In the genomic region with DNA sequence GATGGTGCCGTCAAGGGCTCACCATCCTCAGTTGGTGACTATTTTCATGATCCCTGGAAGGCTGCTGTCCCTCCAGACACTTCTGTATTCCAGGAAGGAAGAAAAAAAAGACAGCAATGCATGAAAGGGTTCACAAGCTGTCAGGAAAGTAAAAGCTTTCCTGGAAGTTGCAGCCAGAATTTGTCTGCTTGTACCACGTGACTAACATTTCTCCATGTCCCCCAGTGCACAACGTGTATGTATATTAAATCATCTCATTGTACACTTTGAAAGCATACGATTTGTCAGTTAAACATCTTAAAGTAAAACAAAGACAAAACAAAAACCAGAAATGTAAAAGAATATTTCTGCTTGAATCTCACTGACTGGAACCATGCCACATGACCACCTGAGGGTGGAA, we compare ENCODE assay signal across 19 cellular contexts.
A peak's percentile ranks its signal among the peaks of the same experiment; 100 is the strongest.
DNase-seq lines count a peak whose midpoint lies in the region; FAIRE-seq and TF ChIP-seq lines count a peak whose summit lies in the region.
"Had no signal": no experiment of that assay in that cellular context is flagged by ENCODE, and none has a peak within 500 bp of the region (broad histone marks: within the 10 kb centered on the region; RNA-seq: fewer than 3 reads in every experiment).

No MANE protein-coding gene starts in this region.

- 34% methylated on average over 4 of the region's 4 CpGs for WGBS in esophagus muscularis mucosa
- 46% methylated on average over 4 of the region's 4 CpGs for WGBS in smooth muscle cell (ENCODE audit: low lambda C conversion rate)

- DNase-seq in DMS 273 (lab: John Stamatoyannopoulos, UW; ENCODE audit: unreplicated experiment) (peak; percentile 60), GM12891 (ENCODE audit: insufficient read length, low spot score) (no peak), esophagus muscularis mucosa (ENCODE audit: extremely low spot score) (no peak), smooth muscle cell (lab: John Stamatoyannopoulos, UW; ENCODE audit: unreplicated experiment) (no peak)
- DNase-seq in activated CD4-positive, alpha-beta T cell treated with anti-CD3 and anti-CD28 coated beads, Interleukin-2, amount 10 ng/mL, durations not matched to agents 7 days and 5 days: no peak
- no peak for DNase-seq in stimulated activated CD4-positive, alpha-beta T cell treated with anti-CD3 and anti-CD28 coated beads, Interleukin-4, amount 100 ng/mL, for 4 hours
- DNase-seq: Calu3; CD8-positive, alpha-beta T cell; GM23248; HCEC 1CT had no signal

- no peak overlapping the region for H3K4me2 ChIP-seq in smooth muscle cell
- H3K4me2 ChIP-seq: BLaER1 treated with 17β-estradiol and CSF1 and Interleukin-3, amounts not matched to agents 10 nM and 100 nM had no signal

- no peak overlapping the region for H3K27ac ChIP-seq in esophagus muscularis mucosa (replicated peaks in 1 of 4)
- H3K27ac ChIP-seq in smooth muscle cell (ENCODE audit: low read depth): peak overlapping the region; percentile 2
- H3K27ac ChIP-seq: BLaER1 treated with 17β-estradiol and CSF1 and Interleukin-3, amounts not matched to agents 10 nM and 100 nM; GM23248; HL-60 had no signal

- H3K4me1 ChIP-seq in esophagus muscularis mucosa (no peaks in the 10 kb centered on the region), smooth muscle cell (ENCODE audit: low read depth) (no peaks in the 10 kb centered on the region)
- H3K4me1 ChIP-seq: BLaER1 treated with 17β-estradiol and CSF1 and Interleukin-3, amounts not matched to agents 10 nM and 100 nM had no signal

- TF ChIP-seq POLR2A in GM12891 (IDR thresholded peaks at IDR 0.05; ENCODE audit: low read depth, low read length) (no peak), esophagus muscularis mucosa (IDR thresholded peaks at IDR 0.05; ENCODE audit: low read depth) (no peak)

- H3K36me3 ChIP-seq in esophagus muscularis mucosa: no peaks in the 10 kb centered on the region
- no peaks in the 10 kb centered on the region for H3K36me3 ChIP-seq in smooth muscle cell (ENCODE audit: low read depth)
- H3K36me3 ChIP-seq: BLaER1 treated with 17β-estradiol and CSF1 and Interleukin-3, amounts not matched to agents 10 nM and 100 nM had no signal

- TF ChIP-seq CTCF in esophagus muscularis mucosa (IDR thresholded peaks at IDR 0.05) (no peak), smooth muscle cell (IDR thresholded peaks at IDR 0.05; ENCODE audit: borderline replicate concordance, insufficient read depth, poor library complexity, severe bottlenecking) (no peak)

- H3K79me2 ChIP-seq in smooth muscle cell (ENCODE audit: low read depth): no peaks in the 10 kb centered on the region

- H3K36me3 Mint-ChIP-seq in activated CD4-positive, alpha-beta T cell treated with anti-CD3 and anti-CD28 coated beads, Interleukin-2, amount 10 ng/mL, durations not matched to agents 7 days and 5 days (ENCODE audit: low read depth): no peaks in the 10 kb centered on the region
- H3K36me3 Mint-ChIP-seq: CD8-positive, alpha-beta T cell had no signal

- H3K4me3 ChIP-seq in esophagus muscularis mucosa (no peak overlapping the region), smooth muscle cell (no peak overlapping the region)
- H3K4me3 ChIP-seq: BLaER1 treated with 17β-estradiol and CSF1 and Interleukin-3, amounts not matched to agents 10 nM and 100 nM; GM23248 had no signal

- peaks cover 4% of the 10 kb centered on the region for H3K9me3 Mint-ChIP-seq in activated CD4-positive, alpha-beta T cell treated with anti-CD3 and anti-CD28 coated beads, Interleukin-2, amount 10 ng/mL, durations not matched to agents 7 days and 5 days

- no peak overlapping the region for H3K27ac Mint-ChIP-seq in activated CD4-positive, alpha-beta T cell treated with anti-CD3 and anti-CD28 coated beads, Interleukin-2, amount 10 ng/mL, durations not matched to agents 7 days and 5 days
- H3K27ac Mint-ChIP-seq: B cell; CD8-positive, alpha-beta T cell; IgD-negative memory B cell had no signal

- FAIRE-seq in GM12891 (lab: Jason Lieb, UNC): peak; percentile 31
- FAIRE-seq: G401.6, GM12892, GM18507, H54, HTR-8/SVneo had no signal

- H3K4me1 Mint-ChIP-seq in activated CD4-positive, alpha-beta T cell treated with anti-CD3 and anti-CD28 coated beads, Interleukin-2, amount 10 ng/mL, durations not matched to agents 7 days and 5 days: no peaks in the 10 kb centered on the region

- no peaks in the 10 kb centered on the region for H3K27me3 Mint-ChIP-seq in activated CD4-positive, alpha-beta T cell treated with anti-CD3 and anti-CD28 coated beads, Interleukin-2, amount 10 ng/mL, durations not matched to agents 7 days and 5 days
- H3K27me3 Mint-ChIP-seq: B cell, IgD-negative memory B cell had no signal

- no peaks in the 10 kb centered on the region for H3F3A ChIP-seq in smooth muscle cell (ENCODE audit: low read depth)

- no peak overlapping the region for H3K4me3 Mint-ChIP-seq in activated CD4-positive, alpha-beta T cell treated with anti-CD3 and anti-CD28 coated beads, Interleukin-2, amount 10 ng/mL, durations not matched to agents 7 days and 5 days
- H3K4me3 Mint-ChIP-seq: B cell; CD8-positive, alpha-beta T cell; IgD-negative memory B cell had no signal

- H3K27me3 ChIP-seq in esophagus muscularis mucosa: no peaks in the 10 kb centered on the region
- no peaks in the 10 kb centered on the region for H3K27me3 ChIP-seq in smooth muscle cell (ENCODE audit: low read depth)
- H3K27me3 ChIP-seq: BLaER1 treated with 17β-estradiol and CSF1 and Interleukin-3, amounts not matched to agents 10 nM and 100 nM had no signal

- intact Hi-C loops in esophagus muscularis mucosa (cut with DNase I): no loop called here

- H2AFZ ChIP-seq in smooth muscle cell (ENCODE audit: low read depth): peak overlapping the region; percentile 40
- H2AFZ ChIP-seq: GM23248 had no signal

- TF ChIP-seq EP300 in esophagus muscularis mucosa (IDR thresholded peaks at IDR 0.05): peak; percentile 5

- POLR2A ChIA-PET in activated CD4-positive, alpha-beta T cell treated with anti-CD3 and anti-CD28 coated beads, Interleukin-2, amount 10 ng/mL, durations not matched to agents 7 days and 5 days (lab: Charles Lee): no interaction called here

- no peaks in the 10 kb centered on the region for H3K9me3 ChIP-seq in esophagus muscularis mucosa
- no peaks in the 10 kb centered on the region for H3K9me3 ChIP-seq in smooth muscle cell (replicated peaks; ENCODE audit: low read depth)

- H3K9ac ChIP-seq in smooth muscle cell (ENCODE audit: low read depth): no peak overlapping the region
- H3K9ac ChIP-seq: BLaER1 treated with 17β-estradiol and CSF1 and Interleukin-3, amounts not matched to agents 10 nM and 100 nM; GM23248 had no signal

- CTCF ChIA-PET in activated CD4-positive, alpha-beta T cell treated with anti-CD3 and anti-CD28 coated beads, Interleukin-2, amount 10 ng/mL, durations not matched to agents 7 days and 5 days (lab: Charles Lee): interaction anchor here (0.6 kb wide), 1 partner anchor 51 kb away, joined by 3 read pairs; no protein-coding TSS in a partner anchor

- H4K20me1 ChIP-seq in smooth muscle cell (ENCODE audit: low read depth): no peaks in the 10 kb centered on the region
- H4K20me1 ChIP-seq: BLaER1 treated with 17β-estradiol and CSF1 and Interleukin-3, amounts not matched to agents 10 nM and 100 nM had no signal

TF ChIP-seq in GM12891, 5 proteins besides CTCF, POLR2A, EP300 and RAD21:
- TF ChIP-seq POLR2AphosphoS5 (IDR thresholded peaks at IDR 0.05; ENCODE audit: low read depth, low read length) (no peak), PAX5 (IDR thresholded peaks at IDR 0.05; ENCODE audit: insufficient read depth, low read length, severe bottlenecking) (no peak), SPI1 (IDR thresholded peaks at IDR 0.05; ENCODE audit: low read depth, low read length) (no peak), TAF1 (IDR thresholded peaks at IDR 0.05; ENCODE audit: low read depth, low read length) (no peak), POU2F2 (IDR thresholded peaks at IDR 0.05; ENCODE audit: low read depth, low read length) (no peak)
TF ChIP-seq in GM12891: peak in this region for 0.
